ENCODE assay signal across 8 cellular contexts in genomic region chr10:56360967-56361841, GRCh38. TPM values are rescaled to one million over a fixed set of nuclear protein-coding genes. Genes with fewer than 3 reads are reported as not detected.
A peak's percentile ranks its signal among the peaks of the same experiment; 100 is the strongest.
DNase-seq lines count a peak whose midpoint lies in the region; ATAC-seq and TF ChIP-seq lines count a peak whose summit lies in the region.

Gene ZWINT, minus strand, starts transcription at chr10:56361259. Its CDS starts 23 bp downstream, at chr10:56361236.

- no peaks in the 10 kb centered on the region for H3K9me3 Mint-ChIP-seq in HFFc6

- H3K36me3 Mint-ChIP-seq in HFFc6 (ENCODE audit: low read depth), result peaks cover 7% of the 10 kb centered on the region; the same call in 1 of the 2 replicates

- peak within 1 kb of the TSS; percentile 89 for H3K27ac Mint-ChIP-seq in HFFc6

- no peaks in the 10 kb centered on the region for H3K27me3 ChIP-seq in gastroesophageal sphincter
- H3K27me3 ChIP-seq in neutrophil, result no peaks in the 10 kb centered on the region

- H3K36me3 ChIP-seq in gastroesophageal sphincter (no peaks in the 10 kb centered on the region), neutrophil (peaks cover 20% of the 10 kb centered on the region)

- H3K4me3 Mint-ChIP-seq in HFFc6, result peak within 1 kb of the TSS; percentile 99

- peaks cover 2% of the 10 kb centered on the region; the same call in 1 of the 2 replicates for H3K27me3 Mint-ChIP-seq in HFFc6 (ENCODE audit: insufficient read depth)

- H3K9me3 ChIP-seq in gastroesophageal sphincter (no peaks in the 10 kb centered on the region), neutrophil (no peaks in the 10 kb centered on the region)

- H3K27ac ChIP-seq in gastroesophageal sphincter (peak within 1 kb of the TSS in 3 of 4 donors; percentile 33 to 58 (median 55)), neutrophil (no peak within 1 kb of the TSS), substantia nigra (ENCODE audit: low read depth, low read length, poor library complexity, severe bottlenecking) (no peak within 1 kb of the TSS)

- peaks cover 27% of the 10 kb centered on the region for H3K4me1 Mint-ChIP-seq in HFFc6 (ENCODE audit: low read depth)

- peak; percentile 98 for ATAC-seq in gastroesophageal sphincter

- TF ChIP-seq CTCF in HFFc6 (IDR thresholded peaks at IDR 0.05) (no peak), gastroesophageal sphincter (IDR thresholded peaks at IDR 0.05) (no peak), neutrophil (IDR thresholded peaks at IDR 0.05) (no peak)

- H3K4me1 ChIP-seq in gastroesophageal sphincter (peaks cover 0 to 14% (median 3%) of the 10 kb centered on the region in 3 donors), neutrophil (ENCODE audit: control insufficient read depth in 1 of 2, insufficient read depth in 1 of 2, low read depth in 1 of 2, low read length in 1 of 2) (peaks cover 18% of the 10 kb centered on the region in 2 experiments)

- TF ChIP-seq EP300 in gastroesophageal sphincter (IDR thresholded peaks at IDR 0.05), result no peak

- H3K4me3 ChIP-seq in gastroesophageal sphincter, result peak within 1 kb of the TSS; percentile 57
- peak within 1 kb of the TSS; percentile 65 to 67 for H3K4me3 ChIP-seq in neutrophil (ENCODE audit: low read depth in 1 of 2, low read length in 1 of 2)

- 0 to 2% methylated on average over 18 to 21 of the region's 52 CpGs for WGBS in gastroesophageal sphincter (ENCODE audit: low coverage in 1 of 2), 2 donors

- TF ChIP-seq POLR2A in gastroesophageal sphincter (IDR thresholded peaks at IDR 0.05), result no peak

- DNase-seq in GM04504 (ENCODE audit: low read depth), result peak; percentile 88
- peak; percentile 96 for DNase-seq in HFFc6
- peak; percentile 96 for DNase-seq in NAMALWA (ENCODE audit: low spot score)
- peak; percentile 97 for DNase-seq in SK-N-DZ (ENCODE audit: low spot score)
- peak; percentile 95 for DNase-seq in activated naive CD4-positive, alpha-beta T cell treated with Interleukin-2 at 50 U/mL for 16 hours
- peak; percentile 50 to 96 (median 91) for DNase-seq in substantia nigra (lab: John Stamatoyannopoulos, UW)

RNA-seq across cellular contexts. Expression of gene ZWINT, which starts in this region (rescaled TPM):
- 10 to 100 TPM; 25.4 to 64.6 (median 57.0) TPM for total RNA-seq in HFFc6 (2021; fragmentation: NEBNext Ultra II Directional; extraction: Animal tissue kit (Norgen Biotek cat#: 25700))
- polyA plus RNA-seq in SK-N-DZ (2014; cell fraction: cytosol; rRNA removed), result 213 and 214 TPM in 2 replicates
- polyA plus RNA-seq in SK-N-DZ (2014; cell fraction: nucleus; rRNA removed), result 431 and 468 TPM in 2 replicates
- total RNA-seq in gastroesophageal sphincter, result 1 to 10 TPM in 3 of 4 donors, not detected in 1; 1.2 to 2.9 (median 1.8) TPM

Comparison
In these comparisons a context has a peak if more than half of its experiments do, and no peak if none do; other contexts are left out.
1. RNA of gene ZWINT (total RNA-seq): 25.4 to 64.6 TPM in HFFc6; 1.2 to 2.9 TPM in gastroesophageal sphincter; every median in the first group is over 4 times any median in the second.
2. H3K27ac ChIP-seq: peak in gastroesophageal sphincter (3 of 4); none in neutrophil (single experiment) and substantia nigra (single experiment).
3. Peak in every context shown above with its lines, with median percentiles within 50 percentile points of each other: DNase-seq.